ENCODE assay signal across 10 cellular contexts in genomic region chr21:16002872-16003466, GRCh38.
A peak's percentile ranks its signal among the peaks of the same experiment; 100 is the strongest.
DNase-seq lines count a peak whose midpoint lies in the region; ATAC-seq, FAIRE-seq and TF ChIP-seq lines count a peak whose summit lies in the region.
"Had no signal": no experiment of that assay in that cellular context is flagged by ENCODE, and none has a peak within 500 bp of the region (broad histone marks: within the 10 kb centered on the region; RNA-seq: fewer than 3 reads in every experiment).

No MANE protein-coding gene starts in this region.

- H3K4me3 ChIP-seq in A673 (ENCODE audit: low read depth, low read length, poor library complexity, severe bottlenecking) (no peak overlapping the region), ascending aorta (no peak overlapping the region), kidney (ENCODE audit: low read length in 2 of 2) (no peak overlapping the region)

- TF ChIP-seq CTCF in A673 (conservative IDR thresholded peaks at IDR 0.05; ENCODE audit: low read depth, low read length): peak; percentile 57
- TF ChIP-seq CTCF in ascending aorta (IDR thresholded peaks at IDR 0.05): peak in 2 of 3 experiments; percentile 13 to 17
- TF ChIP-seq CTCF in kidney (IDR thresholded peaks at IDR 0.05; ENCODE audit: borderline replicate concordance, extremely low read depth, insufficient read depth): peak; percentile 17

- H3K36me3 ChIP-seq in A673 (ENCODE audit: insufficient read depth, low read length, poor library complexity, severe bottlenecking): no peaks in the 10 kb centered on the region
- no peaks in the 10 kb centered on the region for H3K36me3 ChIP-seq in ascending aorta
- H3K36me3 ChIP-seq in kidney (ENCODE audit: control insufficient read depth in 1 of 2, insufficient read depth in 2 of 2, low read length in 2 of 2): no peaks in the 10 kb centered on the region

- H3K9ac ChIP-seq in kidney (ENCODE audit: low read length in 2 of 2): no peak overlapping the region

- POLR2A ChIA-PET in A673 (lab: Charles Lee; ENCODE audit: low non-redundant PET): no interaction called here

- peaks cover 4% of the 10 kb centered on the region for H3K4me1 ChIP-seq in A673 (ENCODE audit: insufficient read depth, low read length, poor library complexity, severe bottlenecking)
- no peaks in the 10 kb centered on the region for H3K4me1 ChIP-seq in ascending aorta
- H3K4me1 ChIP-seq in kidney (ENCODE audit: control insufficient read depth in 1 of 2, insufficient read depth in 1 of 2, low read depth in 1 of 2, low read length in 2 of 2): no peaks in the 10 kb centered on the region

- no peak overlapping the region for H3K27ac ChIP-seq in A673 (ENCODE audit: low read depth, low read length, poor library complexity, severe bottlenecking)
- no peak overlapping the region for H3K27ac ChIP-seq in ascending aorta
- H3K27ac ChIP-seq in kidney (ENCODE audit: low read depth in 2 of 2, low read length in 2 of 2): no peak overlapping the region

- CTCF ChIA-PET in A673 (lab: Charles Lee): interaction anchor here (0.5 to 0.7 kb wide), 2 partner anchors 325 to 1167 kb away, joined by 3 to 7 read pairs; no protein-coding TSS in a partner anchor

- no peaks in the 10 kb centered on the region for H3K27me3 ChIP-seq in A673 (replicated peaks; ENCODE audit: insufficient read depth, low read depth, low read length, poor library complexity)
- H3K27me3 ChIP-seq in ascending aorta: no peaks in the 10 kb centered on the region

- BruUV-seq in A673 (replicated peaks; lab: Mats Ljungman, UMichigan): no TSS peak

- FAIRE-seq in kidney (lab: Jason Lieb, UNC): peak; percentile 68

- DNase-seq in A673 (ENCODE audit: low spot score) (peak; percentile 21), HT-29 (ENCODE audit: low spot score) (peak; percentile 1), ascending aorta (ENCODE audit: low spot score in 2 of 2) (no peak), kidney (no peak), NCI-H146 treated with DMSO at 0.1 percent for 48 hours (lab: John Stamatoyannopoulos, UW; ENCODE audit: unreplicated experiment) (no peak)
- no peak for DNase-seq in stimulated activated naive CD4-positive, alpha-beta T cell treated with Interleukin-2 at 50 U/mL for 16 hours (lab: John Stamatoyannopoulos, UW)
- DNase-seq: NCI-H524 treated with DMSO at 0.1 percent for 48 hours had no signal

- intact Hi-C loops in A673 (cut with micrococcal nuclease; ENCODE audit: unreplicated experiment): loop anchor here (5.0 kb wide), 1 partner anchor 324 kb away; no protein-coding TSS in a partner anchor
- intact Hi-C loops in ascending aorta (cut with DNase I): no loop called here
- intact Hi-C loops in kidney (cut with DNase I): no loop called here

- no peak for ATAC-seq in GM18870 (IDR thresholded peaks at IDR 0.05; ENCODE audit: unreplicated experiment)
- ATAC-seq in HG03159 (IDR thresholded peaks at IDR 0.05; ENCODE audit: unreplicated experiment): no peak
- ATAC-seq: natural killer cell treated with Interleukin-12 subunit alpha and Interleukin-12 subunit beta and Interleukin-15 and Interleukin-18, amount 100 ng/mL, for 72 hours had no signal

- H3K9me3 ChIP-seq in A673 (ENCODE audit: low read depth, low read length, poor library complexity, severe bottlenecking) (no peaks in the 10 kb centered on the region), ascending aorta (no peaks in the 10 kb centered on the region), kidney (ENCODE audit: control insufficient read depth in 1 of 2, low read length in 2 of 2) (no peaks in the 10 kb centered on the region)

Comparison
In these comparisons a context has a peak if more than half of its experiments do, and no peak if none do; other contexts are left out.
1. DNase-seq: peak in A673 (single experiment) and HT-29 (single experiment); none in ascending aorta (0 of 2), kidney (single experiment), NCI-H146 treated with DMSO at 0.1 percent for 48 hours (single experiment) and stimulated activated naive CD4-positive, alpha-beta T cell treated with Interleukin-2 at 50 U/mL for 16 hours (single experiment).
2. Peak in every context shown above with its lines, with median percentiles within 50 percentile points of each other: CTCF ChIP-seq.